ENCODE assay signal across 8 cellular contexts in genomic region chr17:50721194-50722010, GRCh38. TPM values are rescaled to one million over a fixed set of nuclear protein-coding genes. Genes with fewer than 3 reads are reported as not detected.
A peak's percentile ranks its signal among the peaks of the same experiment; 100 is the strongest.
DNase-seq lines count a peak whose midpoint lies in the region; ATAC-seq and TF ChIP-seq lines count a peak whose summit lies in the region.

No MANE protein-coding gene starts in this region.

- H3K27me3 Mint-ChIP-seq in activated T-helper 1 cell treated with anti-CD3 and anti-CD28 coated beads, Interleukin-12 subunit alpha, Interleukin-12 subunit beta, Interleukin-2, Interleukin-4 antibody, amounts not matched to agents 30 ng/mL and 10 ng/mL and 1 ng/mL, durations not matched to agents 14 hours and 24 hours and 36 hours (ENCODE audit: insufficient read depth) = no peaks in the 10 kb centered on the region
- H3K27me3 Mint-ChIP-seq in immature natural killer cell (ENCODE audit: low read depth in 3 of 3) = peaks cover 12 to 14% (median 12%) of the 10 kb centered on the region in 3 donors

- peak overlapping the region; percentile 98 for H3K4me3 ChIP-seq in HEK293 (ENCODE audit: low read depth, low read length)
- peak overlapping the region; percentile 65 to 75 for H3K4me3 ChIP-seq in testis

- peak overlapping the region; percentile 98 for H3K27ac Mint-ChIP-seq in activated T-helper 1 cell treated with anti-CD3 and anti-CD28 coated beads, Interleukin-12 subunit alpha, Interleukin-12 subunit beta, Interleukin-2, Interleukin-4 antibody, amounts not matched to agents 30 ng/mL and 10 ng/mL and 1 ng/mL, durations not matched to agents 14 hours and 24 hours and 36 hours
- peak overlapping the region; percentile 89 to 99 (median 98) for H3K27ac Mint-ChIP-seq in immature natural killer cell

- H3K4me1 ChIP-seq in HEK293 (ENCODE audit: control insufficient read depth, insufficient read depth, low read length) = peaks cover 31% of the 10 kb centered on the region
- H3K4me1 ChIP-seq in testis = peaks cover 32% of the 10 kb centered on the region

- POLR2A ChIA-PET in HEK293 (lab: Yijun Ruan, JAX) = interaction anchor here (0.7 to 1.1 kb wide), 3 partner anchors 14 to 41 kb away, joined by 3 to 6 read pairs (median 4); partner anchors contain the start of gene ANKRD40

- no peaks in the 10 kb centered on the region for H3K9me3 Mint-ChIP-seq in activated T-helper 1 cell treated with anti-CD3 and anti-CD28 coated beads, Interleukin-12 subunit alpha, Interleukin-12 subunit beta, Interleukin-2, Interleukin-4 antibody, amounts not matched to agents 30 ng/mL and 10 ng/mL and 1 ng/mL, durations not matched to agents 14 hours and 24 hours and 36 hours
- H3K9me3 Mint-ChIP-seq in immature natural killer cell = no peaks in the 10 kb centered on the region

- WGBS in testis, 2 donors = 3 to 4% methylated on average over 7 of the region's 7 CpGs

- DNase-seq in AG08396 (ENCODE audit: low spot score) (peak; percentile 34), immature natural killer cell (peak in 1 of 3 donors; percentile 30), testis (no peak), NCI-H774 (lab: John Stamatoyannopoulos, UW) (no peak)
- no peak for DNase-seq in activated T-helper 1 cell treated with anti-CD3 and anti-CD28 coated beads, Interleukin-12 subunit alpha, Interleukin-12 subunit beta, Interleukin-2, Interleukin-4 antibody, amounts not matched to agents 30 ng/mL and 10 ng/mL and 1 ng/mL, durations not matched to agents 14 hours and 24 hours and 36 hours (ENCODE audit: low spot score)

- ATAC-seq in HG03039 (IDR thresholded peaks at IDR 0.05; ENCODE audit: unreplicated experiment) (no peak), GM21515 (IDR thresholded peaks at IDR 0.05; ENCODE audit: unreplicated experiment) (no peak)

- peak overlapping the region; percentile 88 for H3K4me3 Mint-ChIP-seq in activated T-helper 1 cell treated with anti-CD3 and anti-CD28 coated beads, Interleukin-12 subunit alpha, Interleukin-12 subunit beta, Interleukin-2, Interleukin-4 antibody, amounts not matched to agents 30 ng/mL and 10 ng/mL and 1 ng/mL, durations not matched to agents 14 hours and 24 hours and 36 hours
- H3K4me3 Mint-ChIP-seq in immature natural killer cell = peak overlapping the region; percentile 84 to 99 (median 98)

- peaks cover 13% of the 10 kb centered on the region for H3K36me3 Mint-ChIP-seq in activated T-helper 1 cell treated with anti-CD3 and anti-CD28 coated beads, Interleukin-12 subunit alpha, Interleukin-12 subunit beta, Interleukin-2, Interleukin-4 antibody, amounts not matched to agents 30 ng/mL and 10 ng/mL and 1 ng/mL, durations not matched to agents 14 hours and 24 hours and 36 hours (ENCODE audit: low read depth)
- H3K36me3 Mint-ChIP-seq in immature natural killer cell = no peaks in the 10 kb centered on the region

- peaks cover 11 to 12% of the 10 kb centered on the region in 2 experiments; a peak in 2 of 3 replicates for H3K36me3 ChIP-seq in HEK293 (ENCODE audit: control insufficient read depth in 2 of 2, insufficient read depth in 1 of 2, low read length in 2 of 2)
- no peaks in the 10 kb centered on the region for H3K36me3 ChIP-seq in testis (ENCODE audit: low read depth, missing control alignments)

- H3K27ac ChIP-seq in HEK293 (ENCODE audit: extremely low read depth, low read depth, low read length) = peak overlapping the region; percentile 97; the same call in 1 of the 2 replicates
- H3K27ac ChIP-seq in testis = no peak overlapping the region

- peaks cover 28% of the 10 kb centered on the region for H3K4me1 Mint-ChIP-seq in activated T-helper 1 cell treated with anti-CD3 and anti-CD28 coated beads, Interleukin-12 subunit alpha, Interleukin-12 subunit beta, Interleukin-2, Interleukin-4 antibody, amounts not matched to agents 30 ng/mL and 10 ng/mL and 1 ng/mL, durations not matched to agents 14 hours and 24 hours and 36 hours (ENCODE audit: low read depth)
- peaks cover 55 to 62% of the 10 kb centered on the region in 2 donors for H3K4me1 Mint-ChIP-seq in immature natural killer cell

- no peaks in the 10 kb centered on the region for H3K9me3 ChIP-seq in HEK293 (ENCODE audit: control insufficient read depth, insufficient read depth, low read depth, low read length)
- no peaks in the 10 kb centered on the region for H3K9me3 ChIP-seq in testis

- no peak for TF ChIP-seq POLR2A in testis (IDR thresholded peaks at IDR 0.05)

- H3K27me3 ChIP-seq in testis = no peaks in the 10 kb centered on the region

- CTCF ChIA-PET in HEK293 (lab: Yijun Ruan, JAX) = interaction anchor here (1.0 kb wide), 1 partner anchor 171 kb away, joined by 3 read pairs; no protein-coding TSS in a partner anchor

- TF ChIP-seq CTCF in HEK293 (tag by site-specific recombination; IDR thresholded peaks at IDR 0.05) (no peak), testis (IDR thresholded peaks at IDR 0.05) (no peak)

- intact Hi-C loops in activated T-helper 1 cell treated with anti-CD3 and anti-CD28 coated beads, Interleukin-12 subunit alpha, Interleukin-12 subunit beta, Interleukin-2, Interleukin-4 antibody, amounts not matched to agents 30 ng/mL and 10 ng/mL and 1 ng/mL, durations not matched to agents 14 hours and 24 hours and 36 hours (cut with micrococcal nuclease) = no loop called here
- intact Hi-C loops in testis (cut with DNase I; ENCODE audit: low total_unique reads) = no loop called here

TF ChIP-seq in HEK293, 187 proteins besides CTCF, POLR2A, EP300 and RAD21 (continues in another document):
- TF ChIP-seq ZNF2 (tag by site-specific recombination; IDR thresholded peaks at IDR 0.05) (peak; percentile 31; the same call in 1 of the 2 replicates), SCRT2 (tag by site-specific recombination; IDR thresholded peaks at IDR 0.05) (peak; percentile 93), ZNF184 (tag by site-specific recombination; IDR thresholded peaks at IDR 0.05) (no peak), PRDM6 (tag by site-specific recombination; IDR thresholded peaks at IDR 0.05) (peak; percentile 99), ZNF202 (tag by site-specific recombination; IDR thresholded peaks at IDR 0.05; ENCODE audit: borderline replicate concordance) (no peak), SP7 (tag by site-specific recombination; IDR thresholded peaks at IDR 0.05) (peak; percentile 74), ZNF248 (tag by site-specific recombination; IDR thresholded peaks at IDR 0.05) (no peak), ZNF843 (tag by site-specific recombination; IDR thresholded peaks at IDR 0.05) (peak; percentile 83), ZNF660 (tag by site-specific recombination; IDR thresholded peaks at IDR 0.05) (no peak), IKZF3 (tag by site-specific recombination; IDR thresholded peaks at IDR 0.05) (peak; percentile 69), SP3 (tag by site-specific recombination; IDR thresholded peaks at IDR 0.05) (peak; percentile 21; the same call in 1 of the 2 replicates), ZSCAN4 (tag by site-specific recombination; IDR thresholded peaks at IDR 0.05) (no peak)

RNA-seq across cellular contexts. Expression of gene LUC7L3, which starts 2.0 kb away (rescaled TPM):
- total RNA-seq in activated T-helper 1 cell treated with anti-CD3 and anti-CD28 coated beads, Interleukin-12 subunit alpha, Interleukin-12 subunit beta, Interleukin-2, Interleukin-4 antibody, amounts not matched to agents 30 ng/mL and 10 ng/mL and 1 ng/mL, durations not matched to agents 14 hours and 24 hours and 36 hours = 118 and 123 TPM in 2 replicates
- 10 to 100 TPM; 29.2 to 77.8 (median 30.0) TPM for polyA plus RNA-seq in immature natural killer cell
- 100 to 1,000 TPM; 115 to 160 TPM for total RNA-seq in testis
- polyA plus RNA-seq in testis (ENCODE audit: insufficient read depth, low read depth, low replicate concordance) = 37.4 TPM

RNA-seq across cellular contexts. Expression of gene ANKRD40, which starts 13.7 kb away (rescaled TPM):
- total RNA-seq in activated T-helper 1 cell treated with anti-CD3 and anti-CD28 coated beads, Interleukin-12 subunit alpha, Interleukin-12 subunit beta, Interleukin-2, Interleukin-4 antibody, amounts not matched to agents 30 ng/mL and 10 ng/mL and 1 ng/mL, durations not matched to agents 14 hours and 24 hours and 36 hours = 47.0 and 50.3 TPM in 2 replicates
- polyA plus RNA-seq in immature natural killer cell = 1 to 10 TPM; 2.3 to 6.8 (median 4.0) TPM
- 10 to 100 TPM; 24.3 to 31.7 TPM for total RNA-seq in testis
- polyA plus RNA-seq in testis (ENCODE audit: insufficient read depth, low read depth, low replicate concordance) = 24.7 TPM

RNA-seq across cellular contexts. Expression of gene ANKRD40CL, which starts 45.9 kb away (rescaled TPM):
- total RNA-seq in activated T-helper 1 cell treated with anti-CD3 and anti-CD28 coated beads, Interleukin-12 subunit alpha, Interleukin-12 subunit beta, Interleukin-2, Interleukin-4 antibody, amounts not matched to agents 30 ng/mL and 10 ng/mL and 1 ng/mL, durations not matched to agents 14 hours and 24 hours and 36 hours = not detected in 2 replicates
- not detected for polyA plus RNA-seq in immature natural killer cell
- not detected for total RNA-seq in testis
- polyA plus RNA-seq in testis (ENCODE audit: insufficient read depth, low read depth, low replicate concordance) = not detected
